In genomic region chr16:57741660-57742191, GRCh38 we compare ENCODE assay signal across 29 cellular contexts. TPM values are rescaled to one million over a fixed set of nuclear protein-coding genes. Genes with fewer than 3 reads are reported as not detected.
DNase-seq lines count a peak whose midpoint lies in the region; TF ChIP-seq lines count a peak whose summit lies in the region.
"Had no signal": no experiment of that assay in that cellular context is flagged by ENCODE, and none has a peak within 500 bp of the region (broad histone marks: within the 10 kb centered on the region; RNA-seq: fewer than 3 reads in every experiment).

No MANE protein-coding gene starts in this region.

- peaks cover 6% of the 10 kb centered on the region for H3K4me1 ChIP-seq in osteoblast (ENCODE audit: insufficient read depth, low read length)

- no peaks in the 10 kb centered on the region for H3K9me3 ChIP-seq in osteoblast (ENCODE audit: low read depth, low read length)
- H3K9me3 ChIP-seq: ascending aorta had no signal

- peaks cover 2% of the 10 kb centered on the region for H3K27me3 Mint-ChIP-seq in glutamatergic neuron (ENCODE audit: unreplicated experiment)
- H3K27me3 Mint-ChIP-seq: dendritic cell treated with granulocyte-macrophage colony-stimulating factor and Interleukin-4, amounts not matched to agents 40 ng/mL and 50 ng/mL, for 4 days; natural killer cell treated with Interleukin-12 subunit alpha and Interleukin-12 subunit beta and Interleukin-15 and Interleukin-18, amount 100 ng/mL, for 72 hours had no signal

- peak overlapping the region; percentile 16 for H3K4me3 Mint-ChIP-seq in glutamatergic neuron (ENCODE audit: unreplicated experiment)
- H3K4me3 Mint-ChIP-seq: CD8-positive, alpha-beta T cell; dendritic cell treated with granulocyte-macrophage colony-stimulating factor and Interleukin-4, amounts not matched to agents 40 ng/mL and 50 ng/mL, for 4 days; GM23338; natural killer cell treated with Interleukin-12 subunit alpha and Interleukin-12 subunit beta and Interleukin-15 and Interleukin-18, amount 100 ng/mL, for 72 hours; WTC11 had no signal

- no peak overlapping the region for H3K4me2 ChIP-seq in osteoblast (ENCODE audit: insufficient read depth, low read length)
- H3K4me2 ChIP-seq: GM23338, KMS-11 had no signal

- no peak overlapping the region for H3K27ac Mint-ChIP-seq in glutamatergic neuron (ENCODE audit: unreplicated experiment)
- H3K27ac Mint-ChIP-seq: activated naive CD4-positive, alpha-beta T cell treated with anti-CD3 and anti-CD28 coated beads, Interleukin-2, amount 50 U/mL, for 72 hours; activated T-helper 2 cell treated with anti-CD3 and anti-CD28 coated beads, Interferon-gamma antibody, Interleukin-2, Interleukin-4, amounts not matched to agents 10 μg/mL and 5 μg/mL and 100 μg/mL, durations not matched to agents 14 hours and 24 hours and 36 hours; CD8-positive, alpha-beta T cell; dendritic cell treated with granulocyte-macrophage colony-stimulating factor and Interleukin-4, amounts not matched to agents 40 ng/mL and 50 ng/mL, for 4 days; GM23338; natural killer cell treated with Interleukin-12 subunit alpha and Interleukin-12 subunit beta and Interleukin-15 and Interleukin-18, amount 100 ng/mL, for 72 hours; WTC11 had no signal

- TF ChIP-seq CTCF in glutamatergic neuron (IDR thresholded peaks at IDR 0.05; ENCODE audit: partially characterized antibody, unreplicated experiment) = no peak
- no peak for TF ChIP-seq CTCF in osteoblast (IDR thresholded peaks at IDR 0.05; ENCODE audit: extremely low read depth, low read depth, low read length)

- H3K79me2 ChIP-seq in osteoblast (ENCODE audit: insufficient read depth, low read length) = peaks cover 8% of the 10 kb centered on the region

- no peaks in the 10 kb centered on the region for H3K27me3 ChIP-seq in osteoblast (ENCODE audit: insufficient read depth, low read length)
- no peaks in the 10 kb centered on the region for H3K27me3 ChIP-seq in H7 (ENCODE audit: control insufficient read depth, insufficient read depth, low read length)
- H3K27me3 ChIP-seq: ascending aorta had no signal

- no peak overlapping the region for H2AFZ ChIP-seq in osteoblast (ENCODE audit: low read length)
- H2AFZ ChIP-seq: GM23338 had no signal

- peaks cover 48% of the 10 kb centered on the region for H3K4me1 Mint-ChIP-seq in glutamatergic neuron (ENCODE audit: low read depth, unreplicated experiment)

- H3K4me3 ChIP-seq in osteoblast (ENCODE audit: insufficient read depth, low read length) (no peak overlapping the region), H7 (ENCODE audit: insufficient read depth, low read depth, low read length) (no peak overlapping the region)
- H3K4me3 ChIP-seq: ascending aorta, GM23338 had no signal

- H3K36me3 ChIP-seq in osteoblast (ENCODE audit: insufficient read depth, low read length) (peaks cover 6% of the 10 kb centered on the region), H7 (replicated peaks; ENCODE audit: control insufficient read depth, insufficient read depth, low read length) (no peaks in the 10 kb centered on the region; the same call in none of the 2 replicates)

- H3K27ac ChIP-seq in osteoblast (ENCODE audit: low read depth, low read length) = no peak overlapping the region
- H3K27ac ChIP-seq: 22Rv1, ascending aorta, KMS-11 had no signal

- DNase-seq in NCI-H748 (lab: John Stamatoyannopoulos, UW; ENCODE audit: unreplicated experiment) = peak; percentile 25
- DNase-seq in NCI-H748 treated with DMSO at 0.1 percent for 48 hours (lab: John Stamatoyannopoulos, UW) = no peak
- DNase-seq in NCI-H82 (lab: John Stamatoyannopoulos, UW) = peak; percentile 94
- no peak for DNase-seq in glutamatergic neuron
- peak; percentile 72 for DNase-seq in osteoblast (ENCODE audit: insufficient read length, low spot score, missing footprints)
- no peak for DNase-seq in LoVo (ENCODE audit: low spot score)
- no peak for DNase-seq in NCI-H2081 treated with DMSO at 0.1 percent for 48 hours (lab: John Stamatoyannopoulos, UW)
- DNase-seq in H7 = no peak
- DNase-seq: activated CD4-positive, alpha-beta T cell treated with anti-CD3 and anti-CD28 coated beads, Interleukin-2, amount 50 U/mL, for 4 hours; activated CD8-positive, alpha-beta memory T cell treated with anti-CD3 and anti-CD28 coated beads, Interleukin-2, amount 50 U/mL, for 4 hours; caudate nucleus; CD8-positive, alpha-beta T cell; DMS79; MV-4-11; SHP77; T-helper 9 cell had no signal

- H3K36me3 Mint-ChIP-seq in glutamatergic neuron (ENCODE audit: unreplicated experiment) = no peaks in the 10 kb centered on the region
- H3K36me3 Mint-ChIP-seq: activated naive CD4-positive, alpha-beta T cell treated with anti-CD3 and anti-CD28 coated beads, Interleukin-2, amount 50 U/mL, for 72 hours; natural killer cell treated with Interleukin-12 subunit alpha and Interleukin-12 subunit beta and Interleukin-15 and Interleukin-18, amount 100 ng/mL, for 72 hours; WTC11 had no signal

- H3K9me3 Mint-ChIP-seq in glutamatergic neuron (ENCODE audit: unreplicated experiment) = peaks cover 6% of the 10 kb centered on the region
- H3K9me3 Mint-ChIP-seq: activated naive CD4-positive, alpha-beta T cell treated with anti-CD3 and anti-CD28 coated beads, Interleukin-2, amount 50 U/mL, for 72 hours; activated T-helper 2 cell treated with anti-CD3 and anti-CD28 coated beads, Interferon-gamma antibody, Interleukin-2, Interleukin-4, amounts not matched to agents 10 μg/mL and 5 μg/mL and 100 μg/mL, durations not matched to agents 14 hours and 24 hours and 36 hours; CD8-positive, alpha-beta T cell; dendritic cell treated with granulocyte-macrophage colony-stimulating factor and Interleukin-4, amounts not matched to agents 40 ng/mL and 50 ng/mL, for 4 days; GM23338; natural killer cell treated with Interleukin-12 subunit alpha and Interleukin-12 subunit beta and Interleukin-15 and Interleukin-18, amount 100 ng/mL, for 72 hours; WTC11 had no signal

- no peaks in the 10 kb centered on the region for H4K20me1 ChIP-seq in osteoblast (ENCODE audit: insufficient read depth, low read length)

RNA-seq across cellular contexts. Expression of gene KATNB1, which starts 6.2 kb away (rescaled TPM):
- total RNA-seq in glutamatergic neuron (ENCODE audit: unreplicated experiment) (74.4 TPM), osteoblast (17.7 and 24.6 TPM in 2 replicates)
- total RNA-seq in H7 (2014; rRNA removed; shearing (Covaris generic)) = 65.0 and 80.6 TPM in 2 replicates

RNA-seq across cellular contexts. Expression of gene DRC7, which starts 47.1 kb away (rescaled TPM):
- total RNA-seq in glutamatergic neuron (ENCODE audit: unreplicated experiment) (not detected), osteoblast (not detected in 2 replicates)
- total RNA-seq in H7 (2014; rRNA removed; shearing (Covaris generic)) = 0.03 TPM in 1 of 2 replicates, not detected in the other
- total RNA-seq: activated naive CD4-positive, alpha-beta T cell treated with anti-CD3 and anti-CD28 coated beads, Interleukin-2, amount 50 U/mL, for 72 hours; activated T-helper 2 cell treated with anti-CD3 and anti-CD28 coated beads, Interferon-gamma antibody, Interleukin-2, Interleukin-4, amounts not matched to agents 10 μg/mL and 5 μg/mL and 100 μg/mL, durations not matched to agents 14 hours and 24 hours and 36 hours; ascending aorta; CD8-positive, alpha-beta T cell; fibroblast of lung; glomerular endothelial cell; GM23338; HT1080; natural killer cell treated with Interleukin-12 subunit alpha and Interleukin-12 subunit beta and Interleukin-15 and Interleukin-18, amount 100 ng/mL, for 72 hours; sciatic nerve; WTC11 had no signal

Comparison
In these comparisons a context has a peak if more than half of its experiments do, and no peak if none do; other contexts are left out.
1. DNase-seq: peak in NCI-H748 (single experiment), NCI-H82 (single experiment) and osteoblast (single experiment); none in NCI-H748 treated with DMSO at 0.1 percent for 48 hours (single experiment), glutamatergic neuron (single experiment), LoVo (single experiment), NCI-H2081 treated with DMSO at 0.1 percent for 48 hours (single experiment) and H7 (single experiment).